In genomic region chr5:127452626-127453025, GRCh38 we compare ENCODE assay signal across 34 cellular contexts.
"Had no signal": no experiment of that assay in that cellular context is flagged by ENCODE, and none has a peak within 500 bp of the region (broad histone marks: within the 10 kb centered on the region; RNA-seq: fewer than 3 reads in every experiment).

No MANE protein-coding gene starts in this region.

- H3K4me3 ChIP-seq: adrenal gland, body of pancreas, colonic mucosa, dorsolateral prefrontal cortex, esophagus muscularis mucosa, gastrocnemius medialis had no signal

- H3K9me3 ChIP-seq: adrenal gland, body of pancreas, colonic mucosa, esophagus muscularis mucosa, gastrocnemius medialis had no signal

- H3K4me1 Mint-ChIP-seq: activated B cell treated with CpG ODN at 0.5 μM for 24 hours; activated naive CD4-positive, alpha-beta T cell treated with anti-CD3 and anti-CD28 coated beads, Interleukin-2, amount 50 U/mL, for 24 hours; activated naive CD8-positive, alpha-beta T cell treated with anti-CD3 and anti-CD28 coated beads for 36 hours; activated naive CD8-positive, alpha-beta T cell treated with anti-CD3 and anti-CD28 coated beads, Interleukin-2, amount 50 U/mL, for 24 hours; activated T-helper 17 cell treated with anti-CD3 and anti-CD28 coated beads, Interleukin-2, amount 50 U/mL, for 72 hours; T-helper 17 cell had no signal

- H3K27ac ChIP-seq: adrenal gland, body of pancreas, colonic mucosa, dorsolateral prefrontal cortex, esophagus muscularis mucosa, foreskin keratinocyte, gastrocnemius medialis, WERI-Rb-1 had no signal

- H3K36me3 ChIP-seq: adrenal gland, colonic mucosa, esophagus muscularis mucosa, gastrocnemius medialis, WERI-Rb-1 had no signal

- H3K27me3 Mint-ChIP-seq: activated naive CD4-positive, alpha-beta T cell treated with anti-CD3 and anti-CD28 coated beads, Interleukin-2, amount 50 U/mL, for 24 hours; dendritic cell treated with granulocyte-macrophage colony-stimulating factor and Interleukin-4, amounts not matched to agents 40 ng/mL and 50 ng/mL, for 4 days had no signal

- H3K27me3 ChIP-seq: adrenal gland, body of pancreas, colonic mucosa, dorsolateral prefrontal cortex, esophagus muscularis mucosa, gastrocnemius medialis had no signal

- DNase-seq: activated B cell treated with CpG ODN at 0.5 μM for 24 hours; activated CD4-positive, alpha-beta T cell treated with anti-CD3 and anti-CD28 coated beads for 48 hours; activated CD4-positive, alpha-beta T cell treated with anti-CD3 and anti-CD28 coated beads, Interleukin-2, amount 50 U/mL, for 1 hour; activated CD4-positive, alpha-beta T cell treated with anti-CD3 and anti-CD28 coated beads, Interleukin-2, amount 50 U/mL, for 48 hours; activated CD8-positive, alpha-beta memory T cell treated with anti-CD3 and anti-CD28 coated beads for 24 hours; activated CD8-positive, alpha-beta T cell treated with anti-CD3 and anti-CD28 coated beads for 36 hours; activated effector memory CD4-positive, alpha-beta T cell treated with anti-CD3 and anti-CD28 coated beads, Interleukin-2, amount 50 U/mL, for 16 hours; activated naive CD4-positive, alpha-beta T cell treated with anti-CD3 and anti-CD28 coated beads for 36 hours; activated naive CD8-positive, alpha-beta T cell treated with anti-CD3 and anti-CD28 coated beads for 36 hours; activated naive CD8-positive, alpha-beta T cell treated with anti-CD3 and anti-CD28 coated beads, Interleukin-2, amount 50 U/mL, for 24 hours; activated T-cell treated with anti-CD3 and anti-CD28 coated beads, Interleukin-2, amount 50 U/mL, for 4 hours; adrenal gland; amygdala; aorta; body of pancreas; central memory CD4-positive, alpha-beta T cell; cerebellar nuclear complex; colonic mucosa; dorsolateral prefrontal cortex; effector memory CD4-positive, alpha-beta T cell; erythroblast; foreskin keratinocyte; gastrocnemius medialis; glutamatergic neuron; T-helper 1 cell; T-helper 17 cell; T1000; WERI-Rb-1 had no signal

- ATAC-seq: activated CD4-positive, CD25-positive, alpha-beta regulatory T cell treated with anti-CD3 and anti-CD28 coated beads, Interleukin-2, amount 50 U/mL, for 24 hours; activated CD8-positive, alpha-beta T cell treated with anti-CD3 and anti-CD28 coated beads for 36 hours; activated naive CD8-positive, alpha-beta T cell treated with anti-CD3 and anti-CD28 coated beads, Interleukin-2, amount 50 U/mL, for 24 hours; activated T-cell treated with anti-CD3 and anti-CD28 coated beads, Interleukin-2, amount 50 U/mL, for 4 hours; activated T-helper 17 cell treated with anti-CD3 and anti-CD28 coated beads, Interleukin-2, amount 50 U/mL, for 72 hours; body of pancreas; foreskin keratinocyte; gastrocnemius medialis; T-helper 17 cell had no signal

- H3K4me3 Mint-ChIP-seq: activated B cell treated with CpG ODN at 0.5 μM for 24 hours; activated CD8-positive, alpha-beta T cell treated with anti-CD3 and anti-CD28 coated beads for 36 hours; activated naive CD4-positive, alpha-beta T cell treated with anti-CD3 and anti-CD28 coated beads for 36 hours; activated naive CD4-positive, alpha-beta T cell treated with anti-CD3 and anti-CD28 coated beads, Interleukin-2, amount 50 U/mL, for 24 hours; activated naive CD8-positive, alpha-beta T cell treated with anti-CD3 and anti-CD28 coated beads for 36 hours; activated naive CD8-positive, alpha-beta T cell treated with anti-CD3 and anti-CD28 coated beads, Interleukin-2, amount 50 U/mL, for 24 hours; activated T-cell treated with anti-CD3 and anti-CD28 coated beads, Interleukin-2, amount 50 U/mL, for 4 hours; activated T-helper 17 cell treated with anti-CD3 and anti-CD28 coated beads, Interleukin-2, amount 50 U/mL, for 72 hours; dendritic cell treated with granulocyte-macrophage colony-stimulating factor and Interleukin-4, amounts not matched to agents 40 ng/mL and 50 ng/mL, for 4 days; T-helper 17 cell; T-helper 2 cell treated with Interferon-gamma antibody and Interleukin-4, amounts not matched to agents 5 μg/mL and 100 μg/mL, for 36 hours had no signal

- H3K27ac Mint-ChIP-seq: activated B cell treated with CpG ODN at 0.5 μM for 24 hours; activated CD8-positive, alpha-beta T cell treated with anti-CD3 and anti-CD28 coated beads for 36 hours; activated naive CD4-positive, alpha-beta T cell treated with anti-CD3 and anti-CD28 coated beads for 36 hours; activated naive CD4-positive, alpha-beta T cell treated with anti-CD3 and anti-CD28 coated beads, Interleukin-2, amount 50 U/mL, for 24 hours; activated naive CD8-positive, alpha-beta T cell treated with anti-CD3 and anti-CD28 coated beads for 36 hours; activated naive CD8-positive, alpha-beta T cell treated with anti-CD3 and anti-CD28 coated beads, Interleukin-2, amount 50 U/mL, for 24 hours; activated T-helper 17 cell treated with anti-CD3 and anti-CD28 coated beads, Interleukin-2, amount 50 U/mL, for 72 hours; dendritic cell treated with granulocyte-macrophage colony-stimulating factor and Interleukin-4, amounts not matched to agents 40 ng/mL and 50 ng/mL, for 4 days; T-helper 17 cell; T-helper 2 cell treated with Interferon-gamma antibody and Interleukin-4, amounts not matched to agents 5 μg/mL and 100 μg/mL, for 36 hours had no signal

- H3K36me3 Mint-ChIP-seq: activated naive CD4-positive, alpha-beta T cell treated with anti-CD3 and anti-CD28 coated beads, Interleukin-2, amount 50 U/mL, for 24 hours; activated naive CD8-positive, alpha-beta T cell treated with anti-CD3 and anti-CD28 coated beads for 36 hours had no signal

- H3K4me1 ChIP-seq: adrenal gland, body of pancreas, colonic mucosa, foreskin keratinocyte, gastrocnemius medialis had no signal

- H3K9me3 Mint-ChIP-seq: activated B cell treated with CpG ODN at 0.5 μM for 24 hours; activated CD8-positive, alpha-beta T cell treated with anti-CD3 and anti-CD28 coated beads for 36 hours; activated naive CD4-positive, alpha-beta T cell treated with anti-CD3 and anti-CD28 coated beads for 36 hours; activated naive CD4-positive, alpha-beta T cell treated with anti-CD3 and anti-CD28 coated beads, Interleukin-2, amount 50 U/mL, for 24 hours; activated naive CD8-positive, alpha-beta T cell treated with anti-CD3 and anti-CD28 coated beads for 36 hours; activated naive CD8-positive, alpha-beta T cell treated with anti-CD3 and anti-CD28 coated beads, Interleukin-2, amount 50 U/mL, for 24 hours; activated T-cell treated with anti-CD3 and anti-CD28 coated beads, Interleukin-2, amount 50 U/mL, for 4 hours; activated T-helper 17 cell treated with anti-CD3 and anti-CD28 coated beads, Interleukin-2, amount 50 U/mL, for 72 hours; dendritic cell treated with granulocyte-macrophage colony-stimulating factor and Interleukin-4, amounts not matched to agents 40 ng/mL and 50 ng/mL, for 4 days; T-helper 2 cell treated with Interferon-gamma antibody and Interleukin-4, amounts not matched to agents 5 μg/mL and 100 μg/mL, for 36 hours had no signal
